1 cellular context compared by ENCODE assay signal in genomic region chr1:25810341-25811299, GRCh38.
TF ChIP-seq lines count a peak whose summit lies in the region.

No MANE protein-coding gene starts in this region.

TF ChIP-seq in GM12878, 131 proteins besides CTCF, POLR2A, EP300 and RAD21 (continued from another document):
- TF ChIP-seq TCF7 (IDR thresholded peaks at IDR 0.05; ENCODE audit: borderline replicate concordance) (no peak), PAX8 (IDR thresholded peaks at IDR 0.05) (no peak), YY1 (IDR thresholded peaks at IDR 0.05; ENCODE audit: low read depth, low read length) (0 out of 2 replicates have a peak, but pooled peaks have one; percentile 54), DPF2 (IDR thresholded peaks at IDR 0.05) (no peak)
